ENCODE assay signal across 28 cellular contexts in genomic region chr6:33103776-33104175, GRCh38.
"Had no signal": no experiment of that assay in that cellular context is flagged by ENCODE, and none has a peak within 500 bp of the region (broad histone marks: within the 10 kb centered on the region; RNA-seq: fewer than 3 reads in every experiment).

No MANE protein-coding gene starts in this region.

- DNase-seq: stimulated activated CD4-positive, alpha-beta T cell treated with anti-CD3 and anti-CD28 coated beads, Interleukin-2, amount 100 ng/mL, for 48 hours; stimulated activated CD4-positive, alpha-beta T cell treated with anti-CD3 and anti-CD28 coated beads, Interleukin-4, amount 100 ng/mL, for 1 hour; stimulated activated CD4-positive, alpha-beta T cell treated with anti-CD3 and anti-CD28 coated beads, Interleukin-4, amount 100 ng/mL, for 24 hours; stimulated activated CD4-positive, alpha-beta T cell treated with anti-CD3 and anti-CD28 coated beads, Interleukin-4, amount 100 ng/mL, for 4 hours; stimulated activated CD8-positive, alpha-beta memory T cell treated with anti-CD3 and anti-CD28 coated beads, Interleukin-4, amount 100 ng/mL, for 48 hours; stimulated activated naive B cell treated with anti-CD40 and anti-IgM and Interleukin-4, amounts not matched to agents 10 μg/mL and 1 μg/mL and 100 μg/mL, for 72 hours; stimulated activated naive CD4-positive, alpha-beta T cell; stimulated activated naive CD4-positive, alpha-beta T cell treated with Interleukin-2 at 50 U/mL for 16 hours; stimulated activated naive CD8-positive, alpha-beta T cell treated with anti-CD3 and anti-CD28 coated beads, Interleukin-15, Interleukin-2, amounts not matched to agents 100 U/mL and 50 U/mL, for 24 hours; stomach; substantia nigra; testis; thyroid gland; tibial artery; transverse colon; trophoblast cell; upper lobe of left lung; upper lobe of right lung; uterus had no signal

- H3K9me3 ChIP-seq: testis, thoracic aorta, thyroid gland, vagina had no signal

- H3K36me3 ChIP-seq: stomach, suprapubic skin, thoracic aorta, thyroid gland, tibial artery, tibial nerve, transverse colon, upper lobe of left lung, upper lobe of right lung, uterus, vagina had no signal

- H3K27ac Mint-ChIP-seq: stimulated activated effector memory CD8-positive, alpha-beta T cell treated with anti-CD3 and anti-CD28 coated beads, Interleukin-12 subunit alpha, Interleukin-12 subunit beta, amount 100 ng/mL, for 72 hours; stimulated activated memory B cell treated with anti-CD40 and anti-IgM and Interleukin-4, amounts not matched to agents 10 μg/mL and 1 μg/mL and 100 μg/mL, for 72 hours; stimulated activated naive B cell treated with anti-CD40 and anti-IgM and Interleukin-4, amounts not matched to agents 10 μg/mL and 1 μg/mL and 100 μg/mL, for 72 hours; stimulated activated naive CD8-positive, alpha-beta T cell treated with anti-CD3 and anti-CD28 coated beads, Interleukin-15, amount 100 ng/mL, for 72 hours; stimulated activated naive CD8-positive, alpha-beta T cell treated with anti-CD3 and anti-CD28 coated beads, Interleukin-15, Interleukin-2, amounts not matched to agents 100 ng/mL and 50 ng/mL, for 24 hours; type B pancreatic cell had no signal

- H3K4me3 Mint-ChIP-seq: stimulated activated effector memory CD8-positive, alpha-beta T cell treated with anti-CD3 and anti-CD28 coated beads, Interleukin-12 subunit alpha, Interleukin-12 subunit beta, amount 100 ng/mL, for 72 hours; stimulated activated memory B cell treated with anti-CD40 and anti-IgM and Interleukin-4, amounts not matched to agents 10 μg/mL and 1 μg/mL and 100 μg/mL, for 72 hours; stimulated activated naive B cell treated with anti-CD40 and anti-IgM and Interleukin-4, amounts not matched to agents 10 μg/mL and 1 μg/mL and 100 μg/mL, for 72 hours; stimulated activated naive CD8-positive, alpha-beta T cell treated with anti-CD3 and anti-CD28 coated beads, Interleukin-15, amount 100 ng/mL, for 72 hours; stimulated activated naive CD8-positive, alpha-beta T cell treated with anti-CD3 and anti-CD28 coated beads, Interleukin-15, Interleukin-2, amounts not matched to agents 100 ng/mL and 50 ng/mL, for 24 hours; type B pancreatic cell had no signal

- H3K4me3 ChIP-seq: stomach, suprapubic skin, testis, thoracic aorta, thyroid gland, tibial artery, tibial nerve, transverse colon, upper lobe of left lung, upper lobe of right lung, uterus, vagina had no signal

- H3K27me3 ChIP-seq: testis, thyroid gland, upper lobe of left lung, upper lobe of right lung, uterus, vagina had no signal

- H3K4me1 ChIP-seq: stomach, suprapubic skin, testis, thyroid gland, tibial artery, tibial nerve, transverse colon, upper lobe of right lung, uterus, vagina had no signal

- H3K4me1 Mint-ChIP-seq: stimulated activated naive CD8-positive, alpha-beta T cell treated with anti-CD3 and anti-CD28 coated beads, Interleukin-15, amount 100 ng/mL, for 72 hours had no signal

- ATAC-seq: stimulated activated effector memory CD8-positive, alpha-beta T cell treated with anti-CD3 and anti-CD28 coated beads, Interleukin-12 subunit alpha, Interleukin-12 subunit beta, amount 100 ng/mL, for 72 hours; stimulated activated memory B cell treated with anti-CD40 and anti-IgM and Interleukin-4, amounts not matched to agents 10 μg/mL and 1 μg/mL and 100 μg/mL, for 72 hours; stimulated activated naive B cell treated with anti-CD40 and anti-IgM and Interleukin-4, amounts not matched to agents 10 μg/mL and 1 μg/mL and 100 μg/mL, for 72 hours; stimulated activated naive CD8-positive, alpha-beta T cell treated with anti-CD3 and anti-CD28 coated beads, Interleukin-15, amount 100 ng/mL, for 72 hours; stimulated activated naive CD8-positive, alpha-beta T cell treated with anti-CD3 and anti-CD28 coated beads, Interleukin-15, Interleukin-2, amounts not matched to agents 100 U/mL and 50 U/mL, for 24 hours; upper lobe of right lung had no signal

- H3K27ac ChIP-seq: stomach, suprapubic skin, testis, thoracic aorta, thyroid gland, tibial artery, tibial nerve, transverse colon, upper lobe of left lung, upper lobe of right lung, uterus, vagina had no signal

- H3K36me3 Mint-ChIP-seq: stimulated activated effector memory CD8-positive, alpha-beta T cell treated with anti-CD3 and anti-CD28 coated beads, Interleukin-12 subunit alpha, Interleukin-12 subunit beta, amount 100 ng/mL, for 72 hours; type B pancreatic cell had no signal
